In genomic region chr13:71867101-71867814, GRCh38 we compare ENCODE assay signal across 8 cellular contexts. TPM values are rescaled to one million over a fixed set of nuclear protein-coding genes. Genes with fewer than 3 reads are reported as not detected.
A peak's percentile ranks its signal among the peaks of the same experiment; 100 is the strongest.
DNase-seq lines count a peak whose midpoint lies in the region; ATAC-seq and TF ChIP-seq lines count a peak whose summit lies in the region.

DACH1 (minus strand) TSS chr13:71867204.

- peak within 1 kb of the TSS; percentile 79 to 84 for H3K4me3 Mint-ChIP-seq in stimulated activated naive CD8-positive, alpha-beta T cell treated with anti-CD3 and anti-CD28 coated beads, Interleukin-15, amount 100 ng/mL, for 72 hours

- H3K4me1 ChIP-seq in BLaER1 treated with 17β-estradiol and CSF1 and Interleukin-3, amounts not matched to agents 10 nM and 100 nM, result peaks cover 7 to 19% (median 15%) of the 10 kb centered on the region in 10 experiments; a peak in 18 of 20 replicates
- H3K4me1 ChIP-seq in ectodermal cell (ENCODE audit: control insufficient read depth, insufficient read depth, low read length) (peaks cover 10% of the 10 kb centered on the region), right lobe of liver (peaks cover 0 to 15% (median 0%) of the 10 kb centered on the region in 4 donors)

- H3K4me2 ChIP-seq in BLaER1 treated with 17β-estradiol and CSF1 and Interleukin-3, amounts not matched to agents 10 nM and 100 nM, result peak within 1 kb of the TSS; percentile 95 to 100 (median 99)

- H4K20me1 ChIP-seq in BLaER1 treated with 17β-estradiol and CSF1 and Interleukin-3, amounts not matched to agents 10 nM and 100 nM, result peaks cover 0 to 27% (median 11%) of the 10 kb centered on the region in 11 experiments; a peak in 9 of 22 replicates

- H3K27me3 ChIP-seq in BLaER1 treated with 17β-estradiol and CSF1 and Interleukin-3, amounts not matched to agents 10 nM and 100 nM, result peaks cover 79 to 93% (median 83%) of the 10 kb centered on the region in 11 experiments
- H3K27me3 ChIP-seq in ectodermal cell (ENCODE audit: control insufficient read depth, insufficient read depth, low read length, poor library complexity, severe bottlenecking) (peaks cover 39% of the 10 kb centered on the region), right lobe of liver (peaks cover 0 to 9% of the 10 kb centered on the region in 2 donors)

- peaks cover 0 to 17% (median 12%) of the 10 kb centered on the region in 11 experiments; a peak in 13 of 22 replicates for H3K9me3 ChIP-seq in BLaER1 treated with 17β-estradiol and CSF1 and Interleukin-3, amounts not matched to agents 10 nM and 100 nM (replicated peaks in 1 of 11)
- no peaks in the 10 kb centered on the region for H3K9me3 ChIP-seq in ectodermal cell (ENCODE audit: control insufficient read depth, low read length)
- H3K9me3 ChIP-seq in right lobe of liver, result no peaks in the 10 kb centered on the region

- 0% methylated on average over 22 to 30 of the region's 31 CpGs for WGBS in ectodermal cell, 2 experiments
- WGBS in right lobe of liver (ENCODE audit: insufficient coverage, low coverage, low lambda C conversion rate, missing lambda C conversion rate), result 1% methylated on average over 31 of the region's 31 CpGs

- no peak for TF ChIP-seq POLR2A in right lobe of liver (IDR thresholded peaks at IDR 0.05)

- H3K4me3 ChIP-seq in BLaER1 treated with 17β-estradiol and CSF1 and Interleukin-3, amounts not matched to agents 10 nM and 100 nM, result peak within 1 kb of the TSS; percentile 57 to 78 (median 70)
- peak within 1 kb of the TSS; percentile 87 for H3K4me3 ChIP-seq in ectodermal cell (ENCODE audit: insufficient read depth, low read depth, low read length)
- H3K4me3 ChIP-seq in right lobe of liver, result peak within 1 kb of the TSS; percentile 41 to 51 (median 45)

- H3K9me3 Mint-ChIP-seq in stimulated activated naive CD8-positive, alpha-beta T cell treated with anti-CD3 and anti-CD28 coated beads, Interleukin-15, amount 100 ng/mL, for 72 hours, result no peaks in the 10 kb centered on the region

- TF ChIP-seq CTCF in right lobe of liver (IDR thresholded peaks at IDR 0.05), result no peak

- peak within 1 kb of the TSS; percentile 40 to 59 (median 52); a peak in 18 of 22 replicates for H3K9ac ChIP-seq in BLaER1 treated with 17β-estradiol and CSF1 and Interleukin-3, amounts not matched to agents 10 nM and 100 nM

- peak within 1 kb of the TSS; percentile 19 to 35 for H3K27ac Mint-ChIP-seq in stimulated activated naive CD8-positive, alpha-beta T cell treated with anti-CD3 and anti-CD28 coated beads, Interleukin-15, amount 100 ng/mL, for 72 hours

- peaks cover 30% of the 10 kb centered on the region for H3K4me1 Mint-ChIP-seq in stimulated activated naive CD8-positive, alpha-beta T cell treated with anti-CD3 and anti-CD28 coated beads, Interleukin-15, amount 100 ng/mL, for 72 hours

- no peaks in the 10 kb centered on the region for H3K36me3 ChIP-seq in BLaER1 treated with 17β-estradiol and CSF1 and Interleukin-3, amounts not matched to agents 10 nM and 100 nM
- H3K36me3 ChIP-seq in ectodermal cell (ENCODE audit: control insufficient read depth, insufficient read depth, low read length) (no peaks in the 10 kb centered on the region), right lobe of liver (no peaks in the 10 kb centered on the region)

- DNase-seq in LHCN-M2 (ENCODE audit: low read depth), result peak; percentile 39
- peak; percentile 93 for DNase-seq in SK-N-DZ (ENCODE audit: low spot score)
- DNase-seq in right lobe of liver, result peak; percentile 39 to 56 (median 51)
- DNase-seq in stimulated activated naive CD8-positive, alpha-beta T cell treated with anti-CD3 and anti-CD28 coated beads, Interleukin-15, amount 100 ng/mL, for 72 hours, result peak; percentile 11 to 13

- peaks cover 84% of the 10 kb centered on the region for H3K27me3 Mint-ChIP-seq in stimulated activated naive CD8-positive, alpha-beta T cell treated with anti-CD3 and anti-CD28 coated beads, Interleukin-15, amount 100 ng/mL, for 72 hours

- peak; percentile 47 for ATAC-seq in GM19397 (IDR thresholded peaks at IDR 0.05; ENCODE audit: unreplicated experiment)
- ATAC-seq in right lobe of liver, result peak; percentile 57 to 73 (median 68)
- ATAC-seq in stimulated activated naive CD8-positive, alpha-beta T cell treated with anti-CD3 and anti-CD28 coated beads, Interleukin-15, amount 100 ng/mL, for 72 hours, result peak; percentile 66
- ATAC-seq in HG03571 (IDR thresholded peaks at IDR 0.05; ENCODE audit: unreplicated experiment), result no peak

- H3K27ac ChIP-seq in BLaER1 treated with 17β-estradiol and CSF1 and Interleukin-3, amounts not matched to agents 10 nM and 100 nM, result no peak within 1 kb of the TSS
- H3K27ac ChIP-seq in ectodermal cell (ENCODE audit: insufficient read depth, low read depth, low read length, poor library complexity, severe bottlenecking) (peak within 1 kb of the TSS; percentile 56), right lobe of liver (peak within 1 kb of the TSS in 2 of 3 donors; percentile 34 to 48)

- intact Hi-C loops in right lobe of liver (cut with DNase I), result no loop called here

RNA-seq across cellular contexts. Expression of gene DACH1, which starts in this region (rescaled TPM):
- not detected in 2 replicates for total RNA-seq in LHCN-M2 (2014; rRNA removed)
- polyA plus RNA-seq in LHCN-M2 (2012), result not detected
- polyA plus RNA-seq in SK-N-DZ (2014; cell fraction: cytosol; rRNA removed), result 10.9 and 12.1 TPM in 2 replicates
- 6.7 and 9.2 TPM in 2 replicates for polyA plus RNA-seq in SK-N-DZ (2014; cell fraction: nucleus; rRNA removed)
- 26.9 TPM for polyA plus RNA-seq in ectodermal cell (2013, experiment 1 of 4)
- polyA plus RNA-seq in ectodermal cell (2013, experiment 2 of 4), result 23.2 TPM
- 25.0 TPM for polyA plus RNA-seq in ectodermal cell (2013, experiment 3 of 4)
- polyA plus RNA-seq in ectodermal cell (2013, experiment 4 of 4), result 28.9 TPM
- 1 to 10 TPM in 2 of 6 experiments, under 1 TPM in 4; 0.80 to 1.5 (median 0.94) TPM for total RNA-seq in right lobe of liver

Comparison
In these comparisons a context has a peak if more than half of its experiments do, and no peak if none do; other contexts are left out.
1. Peak in DNase-seq in LHCN-M2; RNA of the gene not detected or under 1 TPM.
2. H3K27ac ChIP-seq: peak in ectodermal cell (single experiment) and right lobe of liver (2 of 3); none in BLaER1 treated with 17β-estradiol and CSF1 and Interleukin-3, amounts not matched to agents 10 nM and 100 nM (0 of 11).
3. DNase-seq: peak in every context shown above with its lines; median percentile 93 in SK-N-DZ; 51 in right lobe of liver; 39 in LHCN-M2; 12 in stimulated activated naive CD8-positive, alpha-beta T cell treated with anti-CD3 and anti-CD28 coated beads, Interleukin-15, amount 100 ng/mL, for 72 hours.
4. Peak in every context shown above with its lines, with median percentiles within 50 percentile points of each other: H3K4me3 ChIP-seq.